32 cellular contexts compared by ENCODE assay signal in the genomic region with DNA sequence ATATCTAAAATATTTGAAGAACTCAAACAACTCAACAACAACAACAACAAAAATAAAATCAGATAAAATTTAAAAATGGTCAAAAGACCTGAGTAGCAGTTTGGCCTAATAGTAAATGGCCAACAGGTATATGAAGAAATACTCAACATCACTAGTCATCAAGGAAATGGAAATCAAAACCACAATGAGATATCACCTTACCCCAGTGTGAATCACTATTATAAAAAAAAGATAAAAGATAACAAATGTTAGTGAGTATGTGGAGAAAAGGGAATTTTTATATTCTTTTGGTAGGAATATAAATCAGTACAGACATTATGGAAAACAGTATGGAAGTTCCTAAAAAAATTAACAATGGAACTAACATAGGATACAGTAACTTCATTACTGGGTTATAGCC.
"Had no signal": no experiment of that assay in that cellular context is flagged by ENCODE, and none has a peak within 500 bp of the region (broad histone marks: within the 10 kb centered on the region; RNA-seq: fewer than 3 reads in every experiment).

No MANE protein-coding gene starts in this region.

- FAIRE-seq: endometrium, keratinocyte, pancreas, small intestine, urothelium cell line had no signal

- H3K27ac Mint-ChIP-seq: activated CD8-positive, alpha-beta T cell treated with anti-CD3 and anti-CD28 coated beads for 36 hours; activated T-helper 17 cell treated with anti-CD3 and anti-CD28 coated beads, Interleukin-2, amount 50 U/mL, for 72 hours; memory B cell; naive thymus-derived CD8-positive, alpha-beta T cell; stimulated activated effector memory CD8-positive, alpha-beta T cell treated with anti-CD3 and anti-CD28 coated beads, Interleukin-12 subunit alpha, Interleukin-12 subunit beta, amount 100 ng/mL, for 72 hours; stimulated activated naive CD8-positive, alpha-beta T cell treated with anti-CD3 and anti-CD28 coated beads, Interleukin-15, Interleukin-2, amounts not matched to agents 100 ng/mL and 50 ng/mL, for 24 hours; T-helper 17 cell; WTC11 had no signal

- H3K4me1 ChIP-seq: colonic mucosa, pancreas, psoas muscle, sigmoid colon had no signal

- ATAC-seq: activated CD8-positive, alpha-beta T cell treated with anti-CD3 and anti-CD28 coated beads for 36 hours; activated T-cell treated with anti-CD3 and anti-CD28 coated beads, Interleukin-2, amount 50 U/mL, for 4 hours; activated T-helper 17 cell treated with anti-CD3 and anti-CD28 coated beads, Interleukin-2, amount 50 U/mL, for 72 hours; naive thymus-derived CD8-positive, alpha-beta T cell; pancreas; psoas muscle; stimulated activated effector memory CD8-positive, alpha-beta T cell treated with anti-CD3 and anti-CD28 coated beads, Interleukin-12 subunit alpha, Interleukin-12 subunit beta, amount 100 ng/mL, for 72 hours; T-helper 17 cell; WTC11 had no signal

- H3K4me3 Mint-ChIP-seq: activated CD8-positive, alpha-beta T cell treated with anti-CD3 and anti-CD28 coated beads for 36 hours; activated T-cell treated with anti-CD3 and anti-CD28 coated beads, Interleukin-2, amount 50 U/mL, for 4 hours; activated T-helper 17 cell treated with anti-CD3 and anti-CD28 coated beads, Interleukin-2, amount 50 U/mL, for 72 hours; memory B cell; naive thymus-derived CD8-positive, alpha-beta T cell; neural crest cell; stimulated activated effector memory CD8-positive, alpha-beta T cell treated with anti-CD3 and anti-CD28 coated beads, Interleukin-12 subunit alpha, Interleukin-12 subunit beta, amount 100 ng/mL, for 72 hours; stimulated activated naive CD8-positive, alpha-beta T cell treated with anti-CD3 and anti-CD28 coated beads, Interleukin-15, Interleukin-2, amounts not matched to agents 100 ng/mL and 50 ng/mL, for 24 hours; T-helper 17 cell; WTC11 had no signal

- DNase-seq: activated CD4-positive, alpha-beta T cell treated with anti-CD3 and anti-CD28 coated beads for 1 hour; activated CD4-positive, alpha-beta T cell treated with anti-CD3 and anti-CD28 coated beads, Interleukin-2, amount 50 U/mL, for 1 hour; activated CD8-positive, alpha-beta T cell treated with anti-CD3 and anti-CD28 coated beads for 36 hours; activated gamma-delta T cell treated with Interleukin-2 at 50 U/mL for 16 hours; activated naive CD4-positive, alpha-beta T cell treated with anti-CD3 and anti-CD28 coated beads, Interleukin-2, amount 50 U/mL, for 16 hours; activated T-cell treated with anti-CD3 and anti-CD28 coated beads, Interleukin-2, amount 50 U/mL, for 4 hours; amygdala; cerebellar nuclear complex; colonic mucosa; effector CD8-positive, alpha-beta T cell; head of caudate nucleus; hippocampal formation; naive thymus-derived CD8-positive, alpha-beta T cell; nucleus accumbens; pancreas; psoas muscle; sigmoid colon; small intestine; stimulated activated CD4-positive, alpha-beta T cell treated with anti-CD3 and anti-CD28 coated beads, Interleukin-4, amount 100 ng/mL, for 24 hours; T-helper 17 cell; T1000; trophoblast cell had no signal

- H3K27me3 ChIP-seq: colonic mucosa, pancreas, sigmoid colon had no signal

- H3K9me3 ChIP-seq: colonic mucosa, pancreas, psoas muscle, sigmoid colon, thoracic aorta had no signal

- H3K4me1 Mint-ChIP-seq: activated T-helper 17 cell treated with anti-CD3 and anti-CD28 coated beads, Interleukin-2, amount 50 U/mL, for 72 hours; memory B cell; naive thymus-derived CD8-positive, alpha-beta T cell; neural crest cell; stimulated activated effector memory CD8-positive, alpha-beta T cell treated with anti-CD3 and anti-CD28 coated beads, Interleukin-12 subunit alpha, Interleukin-12 subunit beta, amount 100 ng/mL, for 72 hours; T-helper 17 cell had no signal

- H3K36me3 Mint-ChIP-seq: memory B cell; naive thymus-derived CD8-positive, alpha-beta T cell; stimulated activated effector memory CD8-positive, alpha-beta T cell treated with anti-CD3 and anti-CD28 coated beads, Interleukin-12 subunit alpha, Interleukin-12 subunit beta, amount 100 ng/mL, for 72 hours had no signal

- H3K27ac ChIP-seq: colonic mucosa, pancreas, psoas muscle, sigmoid colon, thoracic aorta had no signal

- H3K27me3 Mint-ChIP-seq: activated CD8-positive, alpha-beta T cell treated with anti-CD3 and anti-CD28 coated beads for 36 hours; activated T-helper 17 cell treated with anti-CD3 and anti-CD28 coated beads, Interleukin-2, amount 50 U/mL, for 72 hours; memory B cell; naive thymus-derived CD8-positive, alpha-beta T cell; stimulated activated naive CD8-positive, alpha-beta T cell treated with anti-CD3 and anti-CD28 coated beads, Interleukin-15, Interleukin-2, amounts not matched to agents 100 ng/mL and 50 ng/mL, for 24 hours; T-helper 17 cell had no signal

- H3K4me3 ChIP-seq: colonic mucosa, pancreas, psoas muscle, sigmoid colon, thoracic aorta had no signal

- H3K36me3 ChIP-seq: colonic mucosa, pancreas, sigmoid colon, thoracic aorta had no signal

- H3K9me3 Mint-ChIP-seq: activated CD8-positive, alpha-beta T cell treated with anti-CD3 and anti-CD28 coated beads for 36 hours; activated T-helper 17 cell treated with anti-CD3 and anti-CD28 coated beads, Interleukin-2, amount 50 U/mL, for 72 hours; neural crest cell; stimulated activated naive CD8-positive, alpha-beta T cell treated with anti-CD3 and anti-CD28 coated beads, Interleukin-15, Interleukin-2, amounts not matched to agents 100 ng/mL and 50 ng/mL, for 24 hours had no signal
